ENCODE assay signal across 20 cellular contexts in genomic region chr12:40222247-40222646, GRCh38. TPM values are rescaled to one million over a fixed set of nuclear protein-coding genes. Genes with fewer than 3 reads are reported as not detected.
DNase-seq lines count a peak whose midpoint lies in the region; ATAC-seq and TF ChIP-seq lines count a peak whose summit lies in the region.
"Had no signal": no experiment of that assay in that cellular context is flagged by ENCODE, and none has a peak within 500 bp of the region (broad histone marks: within the 10 kb centered on the region; RNA-seq: fewer than 3 reads in every experiment).

No MANE protein-coding gene starts in this region.

- ATAC-seq in activated B cell treated with CpG ODN at 0.5 μM for 24 hours (ENCODE audit: low read depth) (no peak), left cardiac atrium (no peak)
- ATAC-seq: activated CD8-positive, alpha-beta memory T cell treated with anti-CD3 and anti-CD28 coated beads, Interleukin-2, amount 10 ng/mL, durations not matched to agents 7 days and 5 days; activated naive CD8-positive, alpha-beta T cell treated with anti-CD3 and anti-CD28 coated beads, Interleukin-2, amount 50 U/mL, for 24 hours; psoas muscle had no signal

- peaks cover 19% of the 10 kb centered on the region for H3K4me1 ChIP-seq in ACC112 (ENCODE audit: control insufficient read depth, insufficient read depth, low read length, unreplicated experiment)
- peaks cover 32% of the 10 kb centered on the region for H3K4me1 ChIP-seq in GM23248 (ENCODE audit: insufficient read depth)

- H3K4me3 Mint-ChIP-seq in activated B cell treated with CpG ODN at 0.5 μM for 24 hours = peak overlapping the region; percentile 69
- H3K4me3 Mint-ChIP-seq: activated CD8-positive, alpha-beta memory T cell treated with anti-CD3 and anti-CD28 coated beads, Interleukin-2, amount 10 ng/mL, durations not matched to agents 7 days and 5 days; activated naive CD8-positive, alpha-beta T cell treated with anti-CD3 and anti-CD28 coated beads, Interleukin-2, amount 50 U/mL, for 24 hours had no signal

- intact Hi-C loops in activated B cell treated with CpG ODN at 0.5 μM for 24 hours (cut with micrococcal nuclease) (no loop called here), left cardiac atrium (cut with DNase I) (no loop called here)

- H3K27ac Mint-ChIP-seq in activated B cell treated with CpG ODN at 0.5 μM for 24 hours = no peak overlapping the region
- H3K27ac Mint-ChIP-seq: activated CD8-positive, alpha-beta memory T cell treated with anti-CD3 and anti-CD28 coated beads, Interleukin-2, amount 10 ng/mL, durations not matched to agents 7 days and 5 days; activated naive CD8-positive, alpha-beta T cell treated with anti-CD3 and anti-CD28 coated beads, Interleukin-2, amount 50 U/mL, for 24 hours; activated T-helper 2 cell treated with anti-CD3 and anti-CD28 coated beads, Interferon-gamma antibody, Interleukin-2, Interleukin-4, amounts not matched to agents 10 μg/mL and 5 μg/mL and 100 μg/mL, durations not matched to agents 14 hours and 24 hours and 36 hours; CD4-positive, alpha-beta memory T cell had no signal

- peaks cover 15% of the 10 kb centered on the region for H3F3A ChIP-seq in GM23248 (ENCODE audit: insufficient read depth)

- H3K79me2 ChIP-seq in ACC112 (ENCODE audit: control insufficient read depth, insufficient read depth, low read length, unreplicated experiment) (peaks cover 20% of the 10 kb centered on the region), GM23248 (ENCODE audit: insufficient read depth) (no peaks in the 10 kb centered on the region)
- H3K79me2 ChIP-seq: hepatocyte had no signal

- H3K27me3 ChIP-seq in ACC112 (ENCODE audit: insufficient read depth, low read length) = no peaks in the 10 kb centered on the region
- no peaks in the 10 kb centered on the region for H3K27me3 ChIP-seq in GM23248 (replicated peaks; ENCODE audit: insufficient read depth)
- H3K27me3 ChIP-seq: hepatocyte had no signal

- no peak for TF ChIP-seq CTCF in activated B cell treated with CpG ODN at 0.5 μM for 24 hours (IDR thresholded peaks at IDR 0.05)

- peaks cover 46% of the 10 kb centered on the region for H3K4me1 Mint-ChIP-seq in activated B cell treated with CpG ODN at 0.5 μM for 24 hours

- H3K9me3 ChIP-seq in GM23248 (ENCODE audit: low read depth) = no peaks in the 10 kb centered on the region
- H3K9me3 ChIP-seq: psoas muscle, thoracic aorta had no signal

- peak; percentile 69 for DNase-seq in GM23248
- no peak for DNase-seq in activated B cell treated with CpG ODN at 0.5 μM for 24 hours
- DNase-seq in iris pigment epithelial cell (ENCODE audit: low read depth) = peak; percentile 69
- no peak for DNase-seq in kidney tubule cell (ENCODE audit: low spot score)
- no peak for DNase-seq in OCI-M2 (lab: John Stamatoyannopoulos, UW; ENCODE audit: unreplicated experiment)
- no peak for DNase-seq in stimulated activated CD4-positive, alpha-beta T cell treated with anti-CD3 and anti-CD28 coated beads, Interleukin-1b, Interleukin-23, amount 100 ng/mL, for 48 hours
- no peak for DNase-seq in left cardiac atrium
- DNase-seq: activated CD4-positive, CD25-positive, alpha-beta regulatory T cell treated with anti-CD3 and anti-CD28 coated beads, Interleukin-2, amount 50 U/mL, for 72 hours; activated CD8-positive, alpha-beta memory T cell treated with anti-CD3 and anti-CD28 coated beads, Interleukin-2, amount 10 ng/mL, durations not matched to agents 7 days and 5 days; activated naive CD8-positive, alpha-beta T cell treated with anti-CD3 and anti-CD28 coated beads, Interleukin-2, amount 50 U/mL, for 24 hours; CD4-positive, alpha-beta memory T cell; DMS79; NCI-H2029; NCI-H446 treated with DMSO at 0.1 percent for 48 hours; psoas muscle had no signal

- H3K4me2 ChIP-seq in GM23248 (ENCODE audit: unreplicated experiment) = peak overlapping the region; percentile 90
- H3K4me2 ChIP-seq: hepatocyte had no signal

- H3K9me3 Mint-ChIP-seq in activated B cell treated with CpG ODN at 0.5 μM for 24 hours = no peaks in the 10 kb centered on the region
- H3K9me3 Mint-ChIP-seq: activated naive CD8-positive, alpha-beta T cell treated with anti-CD3 and anti-CD28 coated beads, Interleukin-2, amount 50 U/mL, for 24 hours; activated T-helper 2 cell treated with anti-CD3 and anti-CD28 coated beads, Interferon-gamma antibody, Interleukin-2, Interleukin-4, amounts not matched to agents 10 μg/mL and 5 μg/mL and 100 μg/mL, durations not matched to agents 14 hours and 24 hours and 36 hours had no signal

- 30 to 31% methylated on average over 2 of the region's 2 CpGs for WGBS in GM23248 (ENCODE audit: low coverage in 1 of 2, low lambda C conversion rate in 2 of 2, missing lambda C conversion rate in 2 of 2), 2 experiments

- H3K9ac ChIP-seq in GM23248 = no peak overlapping the region

- H3K27me3 Mint-ChIP-seq in activated B cell treated with CpG ODN at 0.5 μM for 24 hours = no peaks in the 10 kb centered on the region

- H2AFZ ChIP-seq in ACC112 (ENCODE audit: low read length, unreplicated experiment) (no peak overlapping the region), GM23248 (no peak overlapping the region)
- H2AFZ ChIP-seq: hepatocyte had no signal

- no peaks in the 10 kb centered on the region for H4K20me1 ChIP-seq in GM23248 (ENCODE audit: insufficient read depth)

- POLR2A ChIA-PET in activated B cell treated with CpG ODN at 0.5 μM for 24 hours (lab: Charles Lee) = no interaction called here

- in situ Hi-C loops in GM23248 (cut with MboI) = no loop called here

- H3K27ac ChIP-seq in ACC112 (ENCODE audit: low read depth, low read length) (peak overlapping the region; percentile 58), GM23248 (no peak overlapping the region)
- H3K27ac ChIP-seq: hepatocyte, psoas muscle, thoracic aorta had no signal

- CTCF ChIA-PET in activated B cell treated with CpG ODN at 0.5 μM for 24 hours (lab: Charles Lee) = no interaction called here

- H3K4me3 ChIP-seq in ACC112 (ENCODE audit: low read depth, low read length) (peak overlapping the region; percentile 27; the same call in 1 of the 2 replicates), GM23248 (peak overlapping the region; percentile 33; the same call in 1 of the 2 replicates)
- H3K4me3 ChIP-seq: hepatocyte, thoracic aorta had no signal

- H3K9me2 ChIP-seq in GM23248 (ENCODE audit: insufficient read depth) = no peaks in the 10 kb centered on the region

- H3K36me3 ChIP-seq in ACC112 (ENCODE audit: insufficient read depth, low read length) (no peaks in the 10 kb centered on the region), GM23248 (ENCODE audit: low read depth) (no peaks in the 10 kb centered on the region)
- H3K36me3 ChIP-seq: thoracic aorta had no signal

- H3K36me3 Mint-ChIP-seq in activated B cell treated with CpG ODN at 0.5 μM for 24 hours (ENCODE audit: low read depth) = peaks cover 19% of the 10 kb centered on the region
- H3K36me3 Mint-ChIP-seq: CD4-positive, alpha-beta memory T cell had no signal

RNA-seq across cellular contexts. Expression of gene LRRK2, which starts 2.5 kb away (rescaled TPM):
- 7.0 and 17.1 TPM in 2 replicates for total RNA-seq in GM23248 (2014; rRNA removed; shearing (Covaris generic))
- polyA plus RNA-seq in GM23248 (2016; fragmentation: Nextera tagmentation; extraction: Ambion mirVana) = 1.7 and 1.8 TPM in 2 replicates
- total RNA-seq in activated B cell treated with CpG ODN at 0.5 μM for 24 hours (59.9 and 71.7 TPM in 2 replicates), left cardiac atrium (10 to 100 TPM in 1 of 2 donors, 1 to 10 TPM in 1; 7.7 to 11.0 TPM)
- total RNA-seq: activated T-helper 2 cell treated with anti-CD3 and anti-CD28 coated beads, Interferon-gamma antibody, Interleukin-2, Interleukin-4, amounts not matched to agents 10 μg/mL and 5 μg/mL and 100 μg/mL, durations not matched to agents 14 hours and 24 hours and 36 hours; M059J had no signal

Comparison
In these comparisons a context has a peak if more than half of its experiments do, and no peak if none do; other contexts are left out.
1. DNase-seq: peak in GM23248 (single experiment) and iris pigment epithelial cell (single experiment); none in activated B cell treated with CpG ODN at 0.5 μM for 24 hours (single experiment), kidney tubule cell (single experiment), OCI-M2 (single experiment), stimulated activated CD4-positive, alpha-beta T cell treated with anti-CD3 and anti-CD28 coated beads, Interleukin-1b, Interleukin-23, amount 100 ng/mL, for 48 hours (single experiment) and left cardiac atrium (single experiment).